ENCODE assay signal across 1 cellular context in the genomic region with DNA sequence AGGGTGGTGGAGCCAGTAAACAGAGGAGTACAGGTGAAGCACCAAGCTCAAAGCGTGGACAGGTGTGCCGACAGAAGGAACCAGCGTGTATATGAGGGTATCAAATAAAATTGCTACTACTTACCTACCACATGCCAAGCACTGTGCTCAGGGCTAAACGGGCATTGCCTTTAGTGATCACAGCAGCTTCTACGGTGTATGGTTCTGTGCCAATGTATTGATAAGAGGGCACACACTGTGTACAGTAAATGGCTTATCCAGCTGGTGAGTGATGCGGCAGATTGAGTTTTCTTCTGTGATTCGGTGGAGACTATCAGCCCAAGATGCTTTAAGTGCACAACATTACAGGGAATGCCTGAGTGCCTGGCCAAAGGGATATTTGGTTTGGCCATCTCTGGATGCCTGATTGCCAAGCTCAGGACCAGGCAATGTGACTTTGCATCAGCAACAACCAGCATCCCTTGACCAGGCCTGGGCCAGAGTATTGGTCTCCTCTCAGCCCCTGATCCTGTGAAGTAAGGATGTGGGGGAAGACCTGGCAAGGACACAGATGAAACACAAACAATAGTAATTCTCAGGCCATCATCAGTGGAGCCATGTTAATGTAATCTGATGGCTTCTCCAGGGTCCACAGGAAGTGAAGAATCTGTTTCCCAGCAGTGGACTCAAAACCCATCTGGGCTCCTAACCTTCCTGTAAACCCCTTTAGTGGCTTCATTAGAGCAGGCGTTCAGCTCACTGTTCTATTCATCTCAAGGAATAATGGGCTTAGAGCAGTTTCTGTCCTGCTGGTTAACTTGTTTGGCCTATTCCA.
TF ChIP-seq lines count a peak whose summit lies in the region.

No MANE protein-coding gene starts in this region.

TF ChIP-seq in GM12891, 5 proteins besides CTCF, POLR2A, EP300 and RAD21:
- TF ChIP-seq POLR2AphosphoS5 (IDR thresholded peaks at IDR 0.05; ENCODE audit: low read depth, low read length) (peak; percentile 37; the same call in 1 of the 2 replicates), TAF1 (IDR thresholded peaks at IDR 0.05; ENCODE audit: low read depth, low read length) (no peak), PAX5 (IDR thresholded peaks at IDR 0.05; ENCODE audit: insufficient read depth, low read length, severe bottlenecking) (no peak), POU2F2 (IDR thresholded peaks at IDR 0.05; ENCODE audit: low read depth, low read length) (no peak)
